Comparison of ENCODE assay signal across 12 cellular contexts in genomic region chr5:173454764-173455598, GRCh38.
DNase-seq lines count a peak whose midpoint lies in the region; ATAC-seq and TF ChIP-seq lines count a peak whose summit lies in the region.
"Had no signal": no experiment of that assay in that cellular context is flagged by ENCODE, and none has a peak within 500 bp of the region (broad histone marks: within the 10 kb centered on the region; RNA-seq: fewer than 3 reads in every experiment).

No MANE protein-coding gene starts in this region.

- peak overlapping the region; percentile 94 for H3K27ac Mint-ChIP-seq in MCF 10A (ENCODE audit: low read depth, unreplicated experiment)
- H3K27ac Mint-ChIP-seq: activated naive CD8-positive, alpha-beta T cell treated with anti-CD3 and anti-CD28 coated beads, Interleukin-2, amount 50 U/mL, for 24 hours had no signal

- BruUV-seq in MCF 10A (replicated peaks; lab: Mats Ljungman, UMichigan), result TSS peak; percentile 93

- H3K4me3 Mint-ChIP-seq in MCF 10A (ENCODE audit: unreplicated experiment), result peak overlapping the region; percentile 22
- H3K4me3 Mint-ChIP-seq: activated naive CD8-positive, alpha-beta T cell treated with anti-CD3 and anti-CD28 coated beads, Interleukin-2, amount 50 U/mL, for 24 hours had no signal

- TF ChIP-seq CTCF in MCF 10A (IDR thresholded peaks at IDR 0.05; ENCODE audit: unreplicated experiment) (no peak), lower leg skin (IDR thresholded peaks at IDR 0.05) (no peak), vagina (IDR thresholded peaks at IDR 0.05) (no peak)

- no peaks in the 10 kb centered on the region for H3K27me3 ChIP-seq in vagina

- TF ChIP-seq POLR2A in lower leg skin (IDR thresholded peaks at IDR 0.05) (no peak), vagina (IDR thresholded peaks at IDR 0.05) (no peak)

- no peaks in the 10 kb centered on the region for H3K9me3 Mint-ChIP-seq in MCF 10A (ENCODE audit: unreplicated experiment)
- H3K9me3 Mint-ChIP-seq: activated naive CD8-positive, alpha-beta T cell treated with anti-CD3 and anti-CD28 coated beads, Interleukin-2, amount 50 U/mL, for 24 hours had no signal

- H3K36me3 ChIP-seq in vagina, result no peaks in the 10 kb centered on the region

- H3K4me3 ChIP-seq in lower leg skin (ENCODE audit: low read depth, poor library complexity, severe bottlenecking) (no peak overlapping the region), vagina (no peak overlapping the region)

- WGBS in lower leg skin, 2 donors, result 46 to 64% methylated on average over 10 of the region's 10 CpGs

- CTCF ChIA-PET in MCF 10A (lab: Yijun Ruan, JAX), result interaction anchor here (0.7 to 1.6 kb wide), 4 partner anchors 8 to 340 kb away, joined by 3 to 6 read pairs (median 4); no protein-coding TSS in a partner anchor

- H3K36me3 Mint-ChIP-seq in MCF 10A (ENCODE audit: insufficient read depth, unreplicated experiment), result no peaks in the 10 kb centered on the region

- H3K4me1 Mint-ChIP-seq in MCF 10A (ENCODE audit: insufficient read depth, unreplicated experiment), result peaks cover 67% of the 10 kb centered on the region
- H3K4me1 Mint-ChIP-seq: activated naive CD8-positive, alpha-beta T cell treated with anti-CD3 and anti-CD28 coated beads, Interleukin-2, amount 50 U/mL, for 24 hours had no signal

- ATAC-seq in GM19467 (IDR thresholded peaks at IDR 0.05; ENCODE audit: unreplicated experiment), result no peak
- ATAC-seq in GM19395 (IDR thresholded peaks at IDR 0.05; ENCODE audit: unreplicated experiment), result no peak
- no peak for ATAC-seq in GM21381 (IDR thresholded peaks at IDR 0.05; ENCODE audit: unreplicated experiment)
- ATAC-seq: activated naive CD8-positive, alpha-beta T cell treated with anti-CD3 and anti-CD28 coated beads, Interleukin-2, amount 50 U/mL, for 24 hours had no signal

- POLR2A ChIA-PET in MCF 10A (lab: Yijun Ruan, JAX), result interaction anchor here (0.5 to 2.6 kb wide), 14 partner anchors 14 to 732 kb away, joined by 3 to 20 read pairs (median 3); partner anchors contain the start of gene STC2

- intact Hi-C loops in MCF 10A (cut with micrococcal nuclease) (loop anchor here (1.0 to 10.0 kb wide), 4 partner anchors 17 to 500 kb away; partner anchors contain the start of gene RPL26L1), lower leg skin (cut with DNase I; ENCODE audit: low total_unique reads) (no loop called here), vagina (cut with DNase I) (no loop called here)

- H3K4me1 ChIP-seq in vagina, result no peaks in the 10 kb centered on the region

- DNase-seq in DMS53 (lab: John Stamatoyannopoulos, UW) (peak; percentile 19), DMS53 treated with DMSO at 0.1 percent for 48 hours (lab: John Stamatoyannopoulos, UW; ENCODE audit: unreplicated experiment) (no peak), MCF 10A (ENCODE audit: unreplicated experiment) (peak; percentile 92), lower leg skin (ENCODE audit: low spot score in 2 of 2) (peak; percentile 78 to 92), vagina (ENCODE audit: extremely low spot score in 2 of 2) (no peak)
- DNase-seq: activated naive CD8-positive, alpha-beta T cell treated with anti-CD3 and anti-CD28 coated beads, Interleukin-2, amount 50 U/mL, for 24 hours; KBM-7; T-helper 9 cell had no signal

- H3K27ac ChIP-seq in vagina, result peak overlapping the region; percentile 62
- H3K27ac ChIP-seq: 22Rv1 had no signal

- no peaks in the 10 kb centered on the region for H3K9me3 ChIP-seq in vagina

- no peaks in the 10 kb centered on the region for H3K27me3 Mint-ChIP-seq in MCF 10A (ENCODE audit: insufficient read depth, unreplicated experiment)

Comparison
In these comparisons a context has a peak if more than half of its experiments do, and no peak if none do; other contexts are left out.
1. DNase-seq: peak in DMS53 (single experiment), MCF 10A (single experiment) and lower leg skin (2 of 2); none in DMS53 treated with DMSO at 0.1 percent for 48 hours (single experiment) and vagina (0 of 2).